Comparison of ENCODE assay signal across 17 cellular contexts in genomic region chrX:109660756-109661155, GRCh38. TPM values are rescaled to one million over a fixed set of nuclear protein-coding genes. Genes with fewer than 3 reads are reported as not detected.
A peak's percentile ranks its signal among the peaks of the same experiment; 100 is the strongest.
DNase-seq lines count a peak whose midpoint lies in the region; ATAC-seq and TF ChIP-seq lines count a peak whose summit lies in the region.
"Had no signal": no experiment of that assay in that cellular context is flagged by ENCODE, and none has a peak within 500 bp of the region (broad histone marks: within the 10 kb centered on the region; RNA-seq: fewer than 3 reads in every experiment).

No MANE protein-coding gene starts in this region.

- no peaks in the 10 kb centered on the region for H3K4me1 Mint-ChIP-seq in activated naive CD4-positive, alpha-beta T cell treated with anti-CD3 and anti-CD28 coated beads, Interleukin-2, amount 50 U/mL, for 24 hours
- no peaks in the 10 kb centered on the region for H3K4me1 Mint-ChIP-seq in stimulated activated effector memory CD8-positive, alpha-beta T cell treated with anti-CD3 and anti-CD28 coated beads, Interleukin-12 subunit alpha, Interleukin-12 subunit beta, amount 100 ng/mL, for 72 hours

- no peak overlapping the region for H3K9ac ChIP-seq in adipocyte (ENCODE audit: low read length)

- no peaks in the 10 kb centered on the region for H3K27me3 Mint-ChIP-seq in activated naive CD4-positive, alpha-beta T cell treated with anti-CD3 and anti-CD28 coated beads, Interleukin-2, amount 50 U/mL, for 24 hours
- H3K27me3 Mint-ChIP-seq: CD4-positive, CD25-positive, alpha-beta regulatory T cell had no signal

- 69 to 95% (median 93%) methylated on average over 1 of the region's 1 CpG for WGBS in psoas muscle, 3 donors

- intact Hi-C loops in psoas muscle (cut with DNase I), result no loop called here

- no peak for DNase-seq in activated naive CD4-positive, alpha-beta T cell treated with anti-CD3 and anti-CD28 coated beads, Interleukin-2, amount 50 U/mL, for 72 hours (ENCODE audit: low spot score in 2 of 2)
- DNase-seq in adipocyte (ENCODE audit: low read depth) (peak; percentile 57), fibroblast of peridontal ligament (ENCODE audit: extremely low read depth) (peak; percentile 66), putamen (ENCODE audit: low spot score) (no peak), psoas muscle (no peak), activated gamma-delta T cell treated with Interleukin-2 at 50 U/mL for 16 hours (no peak)
- no peak for DNase-seq in stimulated activated effector memory CD8-positive, alpha-beta T cell treated with anti-CD3 and anti-CD28 coated beads, Interleukin-12 subunit alpha, Interleukin-12 subunit beta, amount 100 ng/mL, for 72 hours (ENCODE audit: low spot score in 2 of 2)
- DNase-seq: BE2C; CD4-positive, CD25-positive, alpha-beta regulatory T cell; COR-L47; DMS 273 treated with DMSO at 0.1 percent for 48 hours; DND-41; NCI-H1694 treated with DMSO at 0.1 percent for 48 hours had no signal

- ATAC-seq in activated naive CD4-positive, alpha-beta T cell treated with anti-CD3 and anti-CD28 coated beads, Interleukin-2, amount 50 U/mL, for 72 hours, result no peak
- no peak for ATAC-seq in psoas muscle
- no peak for ATAC-seq in stimulated activated effector memory CD8-positive, alpha-beta T cell treated with anti-CD3 and anti-CD28 coated beads, Interleukin-12 subunit alpha, Interleukin-12 subunit beta, amount 100 ng/mL, for 72 hours
- ATAC-seq: K562, Right ventricle myocardium inferior had no signal

- H3K9me3 ChIP-seq in adipocyte (ENCODE audit: control insufficient read depth, low read length), result no peaks in the 10 kb centered on the region
- no peaks in the 10 kb centered on the region for H3K9me3 ChIP-seq in psoas muscle
- H3K9me3 ChIP-seq: BE2C had no signal

- H3K27me3 ChIP-seq in adipocyte (replicated peaks; ENCODE audit: control insufficient read depth, insufficient read depth, low read length), result peaks cover 8% of the 10 kb centered on the region
- peaks cover 0 to 4% (median 0%) of the 10 kb centered on the region in 3 donors for H3K27me3 ChIP-seq in psoas muscle (ENCODE audit: insufficient read depth in 3 of 3, low read length in 2 of 3)
- H3K27me3 ChIP-seq: BE2C had no signal

- H3K36me3 Mint-ChIP-seq in activated naive CD4-positive, alpha-beta T cell treated with anti-CD3 and anti-CD28 coated beads, Interleukin-2, amount 50 U/mL, for 24 hours, result peaks cover 38% of the 10 kb centered on the region
- peaks cover 23 to 32% of the 10 kb centered on the region in 2 donors for H3K36me3 Mint-ChIP-seq in activated naive CD4-positive, alpha-beta T cell treated with anti-CD3 and anti-CD28 coated beads, Interleukin-2, amount 50 U/mL, for 72 hours
- peaks cover 100% of the 10 kb centered on the region for H3K36me3 Mint-ChIP-seq in stimulated activated effector memory CD8-positive, alpha-beta T cell treated with anti-CD3 and anti-CD28 coated beads, Interleukin-12 subunit alpha, Interleukin-12 subunit beta, amount 100 ng/mL, for 72 hours

- no peak overlapping the region for H3K4me3 Mint-ChIP-seq in activated naive CD4-positive, alpha-beta T cell treated with anti-CD3 and anti-CD28 coated beads, Interleukin-2, amount 50 U/mL, for 24 hours
- no peak overlapping the region for H3K4me3 Mint-ChIP-seq in stimulated activated effector memory CD8-positive, alpha-beta T cell treated with anti-CD3 and anti-CD28 coated beads, Interleukin-12 subunit alpha, Interleukin-12 subunit beta, amount 100 ng/mL, for 72 hours
- H3K4me3 Mint-ChIP-seq: CD4-positive, CD25-positive, alpha-beta regulatory T cell had no signal

- peak overlapping the region; percentile 51 for H3K27ac Mint-ChIP-seq in activated naive CD4-positive, alpha-beta T cell treated with anti-CD3 and anti-CD28 coated beads, Interleukin-2, amount 50 U/mL, for 24 hours
- H3K27ac Mint-ChIP-seq in activated naive CD4-positive, alpha-beta T cell treated with anti-CD3 and anti-CD28 coated beads, Interleukin-2, amount 50 U/mL, for 72 hours, result no peak overlapping the region
- H3K27ac Mint-ChIP-seq in stimulated activated effector memory CD8-positive, alpha-beta T cell treated with anti-CD3 and anti-CD28 coated beads, Interleukin-12 subunit alpha, Interleukin-12 subunit beta, amount 100 ng/mL, for 72 hours, result no peak overlapping the region

- no peak overlapping the region for H3K27ac ChIP-seq in psoas muscle

- H3K4me1 ChIP-seq in adipocyte (ENCODE audit: control insufficient read depth, insufficient read depth, low read length), result no peaks in the 10 kb centered on the region
- no peaks in the 10 kb centered on the region for H3K4me1 ChIP-seq in psoas muscle
- H3K4me1 ChIP-seq: BE2C had no signal

- H3K36me3 ChIP-seq in adipocyte (ENCODE audit: control insufficient read depth, insufficient read depth, low read length, severe bottlenecking) (peaks cover 67% of the 10 kb centered on the region), psoas muscle (ENCODE audit: insufficient read depth in 1 of 2, low read depth in 1 of 2) (peaks cover 0 to 54% of the 10 kb centered on the region in 2 donors)

- H3K4me3 ChIP-seq in adipocyte (ENCODE audit: low read length), result no peak overlapping the region
- no peak overlapping the region for H3K4me3 ChIP-seq in psoas muscle
- H3K4me3 ChIP-seq: K562 had no signal

- no peak for TF ChIP-seq CTCF in psoas muscle (IDR thresholded peaks at IDR 0.05)

- peaks cover 9% of the 10 kb centered on the region for H3K9me3 Mint-ChIP-seq in activated naive CD4-positive, alpha-beta T cell treated with anti-CD3 and anti-CD28 coated beads, Interleukin-2, amount 50 U/mL, for 24 hours
- H3K9me3 Mint-ChIP-seq in activated naive CD4-positive, alpha-beta T cell treated with anti-CD3 and anti-CD28 coated beads, Interleukin-2, amount 50 U/mL, for 72 hours, result peaks cover 7 to 10% of the 10 kb centered on the region in 2 donors
- peaks cover 5% of the 10 kb centered on the region for H3K9me3 Mint-ChIP-seq in stimulated activated effector memory CD8-positive, alpha-beta T cell treated with anti-CD3 and anti-CD28 coated beads, Interleukin-12 subunit alpha, Interleukin-12 subunit beta, amount 100 ng/mL, for 72 hours

RNA-seq across cellular contexts. Expression of gene KCNE5, which starts 35.8 kb away (rescaled TPM):
- total RNA-seq in activated naive CD4-positive, alpha-beta T cell treated with anti-CD3 and anti-CD28 coated beads, Interleukin-2, amount 50 U/mL, for 72 hours, result under 1 TPM in 1 of 2 donors, not detected in 1; 0.51 TPM
- under 1 TPM in 2 of 4 donors, not detected in 2; 0.26 to 0.64 TPM for total RNA-seq in psoas muscle
- polyA plus RNA-seq in psoas muscle, result under 1 TPM; 0.14 to 0.78 (median 0.47) TPM
- total RNA-seq: A172; CD4-positive, CD25-positive, alpha-beta regulatory T cell had no signal
- polyA plus RNA-seq: CD4-positive, CD25-positive, alpha-beta regulatory T cell had no signal

Comparison
In these comparisons a context has a peak if more than half of its experiments do, and no peak if none do; other contexts are left out.
1. DNase-seq: peak in adipocyte (single experiment) and fibroblast of peridontal ligament (single experiment); none in activated naive CD4-positive, alpha-beta T cell treated with anti-CD3 and anti-CD28 coated beads, Interleukin-2, amount 50 U/mL, for 72 hours (0 of 2), putamen (single experiment), psoas muscle (0 of 2), stimulated activated effector memory CD8-positive, alpha-beta T cell treated with anti-CD3 and anti-CD28 coated beads, Interleukin-12 subunit alpha, Interleukin-12 subunit beta, amount 100 ng/mL, for 72 hours (0 of 2) and activated gamma-delta T cell treated with Interleukin-2 at 50 U/mL for 16 hours (single experiment).